1 cellular context compared by ENCODE assay signal in the genomic region with DNA sequence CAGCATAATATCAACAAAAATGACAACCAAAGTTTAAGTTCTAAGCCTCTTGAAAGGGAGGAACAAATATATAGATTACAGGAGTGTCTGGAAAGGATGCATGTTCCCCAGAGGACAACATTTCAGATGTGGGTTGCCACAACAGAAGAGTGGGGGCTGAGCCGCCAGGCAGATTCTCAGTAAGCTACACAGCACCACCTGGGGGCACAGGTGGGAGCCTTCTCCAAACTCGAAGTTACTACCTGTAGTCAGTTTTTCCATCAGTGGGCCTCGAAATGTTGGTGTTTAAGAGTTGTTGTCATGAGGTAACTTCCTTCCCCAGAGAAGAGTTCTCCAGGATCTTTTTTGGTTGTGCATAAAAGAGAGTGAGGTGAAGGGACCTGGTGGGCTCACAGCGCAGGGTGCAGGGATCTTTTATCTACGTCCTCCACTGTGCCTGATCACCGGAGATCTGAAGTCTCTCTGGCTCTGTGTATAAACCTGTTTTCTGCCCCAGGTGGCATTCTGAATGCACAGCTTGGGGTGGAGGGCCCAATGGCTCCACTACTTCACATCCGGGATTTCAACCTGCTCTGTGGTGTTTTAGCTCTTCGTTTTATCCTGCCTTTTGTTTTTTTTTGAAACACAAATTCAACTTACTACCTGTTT.
TF ChIP-seq lines count a peak whose summit lies in the region.

No MANE protein-coding gene starts in this region.

TF ChIP-seq in GM23338, 12 proteins besides CTCF, POLR2A, EP300 and RAD21 (continued from another document):
- TF ChIP-seq, protein P1, sequence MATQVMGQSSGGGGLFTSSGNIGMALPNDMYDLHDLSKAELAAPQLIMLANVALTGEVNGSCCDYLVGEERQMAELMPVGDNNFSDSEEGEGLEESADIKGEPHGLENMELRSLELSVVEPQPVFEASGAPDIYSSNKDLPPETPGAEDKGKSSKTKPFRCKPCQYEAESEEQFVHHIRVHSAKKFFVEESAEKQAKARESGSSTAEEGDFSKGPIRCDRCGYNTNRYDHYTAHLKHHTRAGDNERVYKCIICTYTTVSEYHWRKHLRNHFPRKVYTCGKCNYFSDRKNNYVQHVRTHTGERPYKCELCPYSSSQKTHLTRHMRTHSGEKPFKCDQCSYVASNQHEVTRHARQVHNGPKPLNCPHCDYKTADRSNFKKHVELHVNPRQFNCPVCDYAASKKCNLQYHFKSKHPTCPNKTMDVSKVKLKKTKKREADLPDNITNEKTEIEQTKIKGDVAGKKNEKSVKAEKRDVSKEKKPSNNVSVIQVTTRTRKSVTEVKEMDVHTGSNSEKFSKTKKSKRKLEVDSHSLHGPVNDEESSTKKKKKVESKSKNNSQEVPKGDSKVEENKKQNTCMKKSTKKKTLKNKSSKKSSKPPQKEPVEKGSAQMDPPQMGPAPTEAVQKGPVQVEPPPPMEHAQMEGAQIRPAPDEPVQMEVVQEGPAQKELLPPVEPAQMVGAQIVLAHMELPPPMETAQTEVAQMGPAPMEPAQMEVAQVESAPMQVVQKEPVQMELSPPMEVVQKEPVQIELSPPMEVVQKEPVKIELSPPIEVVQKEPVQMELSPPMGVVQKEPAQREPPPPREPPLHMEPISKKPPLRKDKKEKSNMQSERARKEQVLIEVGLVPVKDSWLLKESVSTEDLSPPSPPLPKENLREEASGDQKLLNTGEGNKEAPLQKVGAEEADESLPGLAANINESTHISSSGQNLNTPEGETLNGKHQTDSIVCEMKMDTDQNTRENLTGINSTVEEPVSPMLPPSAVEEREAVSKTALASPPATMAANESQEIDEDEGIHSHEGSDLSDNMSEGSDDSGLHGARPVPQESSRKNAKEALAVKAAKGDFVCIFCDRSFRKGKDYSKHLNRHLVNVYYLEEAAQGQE (IDR thresholded peaks at IDR 0.05; ENCODE audit: unreplicated experiment), result no peak
- TF ChIP-seq EZH2phosphoT487 (IDR thresholded peaks at IDR 0.05; ENCODE audit: unreplicated experiment), result no peak
- TF ChIP-seq JUNB (IDR thresholded peaks at IDR 0.05; ENCODE audit: unreplicated experiment), result no peak
- TF ChIP-seq ZNF331 (CRISPR knock-in tag; IDR thresholded peaks at IDR 0.05; ENCODE audit: low read depth), result no peak
